Comparison of ENCODE assay signal across 1 cellular context in genomic region chr1:236952279-236953003, GRCh38.
TF ChIP-seq lines count a peak whose summit lies in the region.

No MANE protein-coding gene starts in this region.

TF ChIP-seq in GM23338, 12 proteins besides CTCF, POLR2A, EP300 and RAD21:
- TF ChIP-seq REST (IDR thresholded peaks at IDR 0.05; ENCODE audit: unreplicated experiment) (no peak), ZNF462 (CRISPR knock-in tag; IDR thresholded peaks at IDR 0.05) (no peak), CREB1 (CRISPR knock-in tag; IDR thresholded peaks at IDR 0.05; ENCODE audit: low read depth) (no peak), NANOG (IDR thresholded peaks at IDR 0.05; ENCODE audit: borderline replicate concordance) (no peak), ZNF331 (CRISPR knock-in tag; IDR thresholded peaks at IDR 0.05; ENCODE audit: low read depth) (no peak), EZH2phosphoT487 (IDR thresholded peaks at IDR 0.05; ENCODE audit: unreplicated experiment) (no peak), JUNB (IDR thresholded peaks at IDR 0.05; ENCODE audit: unreplicated experiment) (no peak), STAT1 (IDR thresholded peaks at IDR 0.05; ENCODE audit: unreplicated experiment) (no peak), ZNF114 (CRISPR knock-in tag; IDR thresholded peaks at IDR 0.05) (no peak), POLR2AphosphoS5 (IDR thresholded peaks at IDR 0.05; ENCODE audit: low read depth) (no peak), EZH2 (IDR thresholded peaks at IDR 0.05; ENCODE audit: low read depth, unreplicated experiment) (no peak), ETS1 (IDR thresholded peaks at IDR 0.05) (no peak)
